In the genomic region with DNA sequence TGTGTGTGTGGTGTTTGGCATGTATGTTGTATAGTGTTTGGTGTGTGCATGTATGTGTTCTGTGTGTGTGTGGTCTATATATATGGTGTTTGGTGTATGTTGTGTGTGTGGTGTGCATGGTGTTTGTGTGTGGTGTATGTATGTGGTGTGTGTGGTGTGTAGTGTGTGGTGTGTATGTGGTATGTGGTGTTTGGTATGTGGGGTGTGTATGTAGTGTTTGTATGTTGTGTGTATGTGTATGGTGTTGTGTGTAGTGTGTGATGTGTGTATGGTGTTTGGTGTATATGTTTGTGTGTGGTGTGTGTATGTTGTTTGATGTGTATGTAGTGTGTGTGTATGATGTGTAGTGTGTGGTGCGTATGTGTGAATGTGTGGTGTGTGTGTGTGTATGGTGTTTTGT, we compare ENCODE assay signal across 28 cellular contexts.
A peak's percentile ranks its signal among the peaks of the same experiment; 100 is the strongest.
DNase-seq lines count a peak whose midpoint lies in the region; ATAC-seq, FAIRE-seq and TF ChIP-seq lines count a peak whose summit lies in the region.
"Had no signal": no experiment of that assay in that cellular context is flagged by ENCODE, and none has a peak within 500 bp of the region (broad histone marks: within the 10 kb centered on the region; RNA-seq: fewer than 3 reads in every experiment).

No MANE protein-coding gene starts in this region.

- no peak overlapping the region for H3K4me3 Mint-ChIP-seq in H9
- H3K4me3 Mint-ChIP-seq: CD14-positive monocyte; CD4-positive, alpha-beta memory T cell; CD4-positive, CD25-positive, alpha-beta regulatory T cell; CD8-positive, alpha-beta memory T cell had no signal

- H3K23me2 ChIP-seq in H9 (ENCODE audit: insufficient read length, low read depth, low read length, poor library complexity, severe bottlenecking): no peaks in the 10 kb centered on the region

- H3K9me1 ChIP-seq in K562 (ENCODE audit: control insufficient read depth, insufficient read depth, low read length): no peaks in the 10 kb centered on the region

- no peak overlapping the region for H4K91ac ChIP-seq in H9 (ENCODE audit: insufficient read length, low read depth, low read length)
- H4K91ac ChIP-seq in neuronal stem cell (ENCODE audit: low read depth, low read length, poor library complexity): peak overlapping the region; percentile 0
- no peak overlapping the region for H4K91ac ChIP-seq in mesenchymal stem cell (ENCODE audit: low read length)

- no peak overlapping the region for H2BK5ac ChIP-seq in H9 (ENCODE audit: insufficient read length, low read length)
- no peak overlapping the region for H2BK5ac ChIP-seq in neuronal stem cell (ENCODE audit: low read length)
- no peak overlapping the region for H2BK5ac ChIP-seq in mesenchymal stem cell (ENCODE audit: low read depth, low read length, poor library complexity, severe bottlenecking)

- no peak for TF ChIP-seq RAD21 in K562 (CRISPR knock-in tag; conservative IDR thresholded peaks at IDR 0.05 in 1 of 2, IDR thresholded peaks at IDR 0.05 in 1 of 2)

- no peaks in the 10 kb centered on the region for H3K9me3 Mint-ChIP-seq in H9
- H3K9me3 Mint-ChIP-seq: CD4-positive, alpha-beta memory T cell; CD4-positive, CD25-positive, alpha-beta regulatory T cell; CD8-positive, alpha-beta memory T cell had no signal

- no peaks in the 10 kb centered on the region for H3K9me3 ChIP-seq in H9 (ENCODE audit: control insufficient read depth, low read depth, low read length)
- no peaks in the 10 kb centered on the region for H3K9me3 ChIP-seq in HEK293 (ENCODE audit: control insufficient read depth, insufficient read depth, low read depth, low read length)
- no peaks in the 10 kb centered on the region; the same call in 1 of the 2 replicates for H3K9me3 ChIP-seq in K562 (replicated peaks; ENCODE audit: control insufficient read depth, insufficient read depth, low read depth, low read length)
- peaks cover 0 to 6% of the 10 kb centered on the region in 2 donors for H3K9me3 ChIP-seq in neuronal stem cell (replicated peaks in 1 of 2; ENCODE audit: control insufficient read depth in 2 of 2, insufficient read depth in 1 of 2, low read depth in 1 of 2, low read length in 2 of 2)
- H3K9me3 ChIP-seq in tibial nerve: no peaks in the 10 kb centered on the region
- H3K9me3 ChIP-seq in mesenchymal stem cell (ENCODE audit: control insufficient read depth, low read length): no peaks in the 10 kb centered on the region
- H3K9me3 ChIP-seq: BE2C, BLaER1 had no signal

- no peaks in the 10 kb centered on the region for H3K4me1 ChIP-seq in H9 (ENCODE audit: insufficient read depth, low read length)
- no peaks in the 10 kb centered on the region for H3K4me1 ChIP-seq in HEK293 (ENCODE audit: control insufficient read depth, insufficient read depth, low read length)
- H3K4me1 ChIP-seq in K562 (replicated peaks in 1 of 2; ENCODE audit: control insufficient read depth in 2 of 2, insufficient read depth in 2 of 2, low read length in 2 of 2): peaks cover 0 to 38% of the 10 kb centered on the region in 2 experiments; a peak in 2 of 5 replicates
- H3K4me1 ChIP-seq in neuronal stem cell (ENCODE audit: control insufficient read depth in 2 of 2, insufficient read depth in 1 of 2, low read depth in 1 of 2, low read length in 2 of 2): peaks cover 5 to 10% of the 10 kb centered on the region in 2 donors
- peaks cover 0 to 7% (median 0%) of the 10 kb centered on the region in 4 donors for H3K4me1 ChIP-seq in tibial nerve
- peaks cover 8% of the 10 kb centered on the region for H3K4me1 ChIP-seq in mesenchymal stem cell (ENCODE audit: control insufficient read depth, insufficient read depth, low read depth, low read length)
- H3K4me1 ChIP-seq: BE2C had no signal

- H2BK12ac ChIP-seq in H9 (ENCODE audit: insufficient read length, low read depth, low read length): no peak overlapping the region
- H2BK12ac ChIP-seq in neuronal stem cell (ENCODE audit: low read length): no peak overlapping the region
- H2BK12ac ChIP-seq in mesenchymal stem cell (ENCODE audit: low read length in 2 of 2): no peak overlapping the region

- in situ Hi-C loops in K562 (cut with MboI): loop anchor here (25.0 kb wide), 1 partner anchor 682 kb away; a partner anchor contains a TSS

- CTCF ChIA-PET in HEK293 (lab: Yijun Ruan, JAX) (interaction anchor here (0.5 to 4.3 kb wide), 12 partner anchors 19 to 243 kb away, joined by 3 to 80 read pairs (median 4); no protein-coding TSS in a partner anchor), K562 (lab: Yijun Ruan, JAX; ENCODE audit: low intra/inter-chr PET ratio) (interaction anchor here (3.1 kb wide), 1 partner anchor 237 kb away, joined by 11 read pairs; no protein-coding TSS in a partner anchor)

- H3K79me1 ChIP-seq in H9 (ENCODE audit: insufficient read depth, low read depth, low read length, poor library complexity, severe bottlenecking) (no peaks in the 10 kb centered on the region), neuronal stem cell (ENCODE audit: low read depth, low read length) (no peaks in the 10 kb centered on the region), mesenchymal stem cell (replicated peaks; ENCODE audit: low read length, poor library complexity, severe bottlenecking) (no peaks in the 10 kb centered on the region)

- peak overlapping the region; percentile 1 for H4K5ac ChIP-seq in H9 (ENCODE audit: insufficient read length, low read depth, low read length)

- H2BK20ac ChIP-seq in H9 (ENCODE audit: low read depth, low read length, poor library complexity, severe bottlenecking): no peak overlapping the region

- H3K4me1 Mint-ChIP-seq in H9: peaks cover 2 to 3% of the 10 kb centered on the region in 2 experiments; a peak in 3 of 4 replicates
- H3K4me1 Mint-ChIP-seq: CD14-positive monocyte; CD4-positive, CD25-positive, alpha-beta regulatory T cell; CD8-positive, alpha-beta memory T cell had no signal

- no peak overlapping the region for H3K4ac ChIP-seq in H9 (ENCODE audit: low read depth, low read length)
- no peak overlapping the region for H3K4ac ChIP-seq in neuronal stem cell (ENCODE audit: low read length)
- no peak overlapping the region for H3K4ac ChIP-seq in mesenchymal stem cell (ENCODE audit: low read depth in 1 of 2, low read length in 2 of 2)

- no peaks in the 10 kb centered on the region for H3K36me3 Mint-ChIP-seq in H9 (ENCODE audit: insufficient read depth in 1 of 3, low read depth in 3 of 3)
- H3K36me3 Mint-ChIP-seq: CD14-positive monocyte; CD4-positive, alpha-beta memory T cell; CD4-positive, CD25-positive, alpha-beta regulatory T cell; CD8-positive, alpha-beta memory T cell had no signal

- POLR2A ChIA-PET in HEK293 (lab: Yijun Ruan, JAX): no interaction called here
- POLR2A ChIA-PET in K562 (lab: Yijun Ruan, JAX): no interaction called here

- H2BK120ac ChIP-seq in H9 (ENCODE audit: low read depth, low read length, poor library complexity, severe bottlenecking): no peak overlapping the region
- no peak overlapping the region for H2BK120ac ChIP-seq in neuronal stem cell (ENCODE audit: low read depth, low read length)
- H2BK120ac ChIP-seq in mesenchymal stem cell (ENCODE audit: low read depth, low read length): no peak overlapping the region

- intact Hi-C loops in K562 (cut with micrococcal nuclease): loop anchor here (10.0 kb wide), 2 partner anchors 100 to 460 kb away; no protein-coding TSS in a partner anchor

- H4K8ac ChIP-seq in H9 (replicated peaks; ENCODE audit: insufficient read length, low read depth, low read length): no peak overlapping the region
- no peak overlapping the region for H4K8ac ChIP-seq in neuronal stem cell (ENCODE audit: low read depth, low read length)
- H4K8ac ChIP-seq in mesenchymal stem cell (ENCODE audit: low read length): no peak overlapping the region

- H3K79me2 ChIP-seq in H9 (ENCODE audit: insufficient read depth, low read length) (no peaks in the 10 kb centered on the region), K562 (ENCODE audit: control insufficient read depth, insufficient read depth, low read length) (no peaks in the 10 kb centered on the region)

- no TSS peak for BruUV-seq in K562 (replicated peaks; lab: Mats Ljungman, UMichigan)

- H3K36me3 ChIP-seq in HEK293 (ENCODE audit: control insufficient read depth in 2 of 2, insufficient read depth in 1 of 2, low read length in 2 of 2): no peaks in the 10 kb centered on the region
- H3K36me3 ChIP-seq in K562 (ENCODE audit: control insufficient read depth, insufficient read depth, low read length): no peaks in the 10 kb centered on the region; the same call in 2 of the 3 replicates
- H3K36me3 ChIP-seq in neuronal stem cell (replicated peaks in 1 of 2; ENCODE audit: control insufficient read depth in 2 of 2, insufficient read depth in 2 of 2, low read length in 2 of 2): peaks cover 0 to 2% of the 10 kb centered on the region in 2 donors
- no peaks in the 10 kb centered on the region for H3K36me3 ChIP-seq in tibial nerve
- no peaks in the 10 kb centered on the region for H3K36me3 ChIP-seq in mesenchymal stem cell (ENCODE audit: control insufficient read depth in 1 of 2, insufficient read depth in 2 of 2, low read depth in 1 of 2, low read length in 2 of 2)
- H3K36me3 ChIP-seq: BE2C, BLaER1 had no signal

- H3K4me3 ChIP-seq in HEK293 (ENCODE audit: low read depth, low read length) (no peak overlapping the region), K562 (no peak overlapping the region), neuronal stem cell (ENCODE audit: low read length in 2 of 2) (peak overlapping the region in 1 of 2 donors; percentile 69), tibial nerve (no peak overlapping the region), mesenchymal stem cell (ENCODE audit: insufficient read depth in 1 of 2, low read depth in 1 of 2, low read length in 2 of 2) (no peak overlapping the region)
- H3K4me3 ChIP-seq: BLaER1, GM12878 had no signal

- no peak overlapping the region for H3K9ac ChIP-seq in H9 (ENCODE audit: extremely low read depth, insufficient read length, low read length)
- H3K9ac ChIP-seq in K562 (ENCODE audit: insufficient read depth in 1 of 2, low read depth in 2 of 2, low read length in 2 of 2): no peak overlapping the region
- H3K9ac ChIP-seq in neuronal stem cell (ENCODE audit: low read depth, low read length, poor library complexity): no peak overlapping the region
- no peak overlapping the region for H3K9ac ChIP-seq in mesenchymal stem cell (ENCODE audit: low read length)
- H3K9ac ChIP-seq: BLaER1 had no signal

- H3K23ac ChIP-seq in H9 (ENCODE audit: insufficient read length, low read depth, low read length) (no peak overlapping the region), neuronal stem cell (ENCODE audit: low read depth, low read length, poor library complexity) (no peak overlapping the region), mesenchymal stem cell (ENCODE audit: low read length in 2 of 2) (no peak overlapping the region)

- no peak for DNase-seq in H9
- DNase-seq in K562 (ENCODE audit: extremely low read depth in 1 of 4, low spot score in 3 of 4): no peak
- DNase-seq in neuronal stem cell (ENCODE audit: low spot score): no peak
- DNase-seq in tibial nerve (ENCODE audit: low spot score in 2 of 2): no peak
- no peak for DNase-seq in mesenchymal stem cell
- DNase-seq: 8988T; ACHN; BE2C; C1 segment of cervical spinal cord; CD4-positive, alpha-beta memory T cell; CD4-positive, CD25-positive, alpha-beta regulatory T cell; CD8-positive, alpha-beta memory T cell; COR-L47; DMS 273 treated with DMSO at 0.1 percent for 48 hours; DMS153; DMS79; DND-41; EL; GDM1 had no signal

- no peak overlapping the region for H3T11ph ChIP-seq in H9 (ENCODE audit: low read length)

- H3K56ac ChIP-seq in H9 (ENCODE audit: insufficient read length, low read depth, low read length): no peak overlapping the region

- H2BK15ac ChIP-seq in H9 (ENCODE audit: low read depth, low read length) (no peak overlapping the region), neuronal stem cell (ENCODE audit: low read length) (no peak overlapping the region), mesenchymal stem cell (ENCODE audit: low read depth, poor library complexity, severe bottlenecking) (no peak overlapping the region)

- H4K20me1 ChIP-seq in H9 (ENCODE audit: control insufficient read depth, insufficient read depth, insufficient read length): no peaks in the 10 kb centered on the region
- H4K20me1 ChIP-seq in K562 (replicated peaks; ENCODE audit: control insufficient read depth, insufficient read depth, low read length): peaks cover 4% of the 10 kb centered on the region
- H4K20me1 ChIP-seq: BLaER1 had no signal

- H3K4me2 ChIP-seq in H9 (ENCODE audit: insufficient read depth, insufficient read length, low read length): no peak overlapping the region
- H3K4me2 ChIP-seq in K562 (ENCODE audit: insufficient read depth, low read length): no peak overlapping the region
- no peak overlapping the region for H3K4me2 ChIP-seq in neuronal stem cell (ENCODE audit: insufficient read depth, low read length, poor library complexity, severe bottlenecking)
- no peak overlapping the region for H3K4me2 ChIP-seq in mesenchymal stem cell (ENCODE audit: low read length, poor library complexity, severe bottlenecking)

- H3K14ac ChIP-seq in H9 (ENCODE audit: insufficient read depth, low read length) (no peak overlapping the region), neuronal stem cell (ENCODE audit: low read length) (no peak overlapping the region), mesenchymal stem cell (ENCODE audit: low read length in 2 of 2) (no peak overlapping the region)

- H3K18ac ChIP-seq in H9 (ENCODE audit: insufficient read length, low read depth, low read length) (no peak overlapping the region), neuronal stem cell (ENCODE audit: low read length) (no peak overlapping the region), mesenchymal stem cell (ENCODE audit: low read depth in 1 of 2, low read length in 2 of 2) (no peak overlapping the region)

- no peaks in the 10 kb centered on the region for H3K27me3 Mint-ChIP-seq in H9 (ENCODE audit: low read depth)
- H3K27me3 Mint-ChIP-seq: CD4-positive, alpha-beta memory T cell; CD4-positive, CD25-positive, alpha-beta regulatory T cell had no signal

- no peak for ATAC-seq in K562
- ATAC-seq in GM21367 (IDR thresholded peaks at IDR 0.05; ENCODE audit: unreplicated experiment): no peak
- no peak for ATAC-seq in GM18505 (IDR thresholded peaks at IDR 0.05; ENCODE audit: unreplicated experiment)

- TF ChIP-seq EP300 in K562 (IDR thresholded peaks at IDR 0.05; ENCODE audit: low read length): no peak
- TF ChIP-seq EP300 in tibial nerve (IDR thresholded peaks at IDR 0.05): no peak

- no peak overlapping the region for H3K27ac ChIP-seq in H9 (ENCODE audit: insufficient read length, low read depth, low read length)
- no peak overlapping the region for H3K27ac ChIP-seq in HEK293 (ENCODE audit: extremely low read depth, low read depth, low read length)
- no peak overlapping the region for H3K27ac ChIP-seq in K562 (ENCODE audit: extremely low read depth, low read depth, low read length)
- no peak overlapping the region for H3K27ac ChIP-seq in neuronal stem cell (replicated peaks; ENCODE audit: low read length)
- no peak overlapping the region for H3K27ac ChIP-seq in tibial nerve
- no peak overlapping the region for H3K27ac ChIP-seq in mesenchymal stem cell (ENCODE audit: low read length, poor library complexity, severe bottlenecking)

- TF ChIP-seq CTCF in H9 (conservative IDR thresholded peaks at IDR 0.05): no peak
- TF ChIP-seq CTCF in HEK293 (tag by site-specific recombination; IDR thresholded peaks at IDR 0.05): no peak
- TF ChIP-seq CTCF in K562 (IDR thresholded peaks at IDR 0.05 in 2 of 3, conservative IDR thresholded peaks at IDR 0.05 in 1 of 3; ENCODE audit: insufficient read depth in 2 of 3, low read depth in 1 of 3, low read length in 3 of 3): no peak
- no peak for TF ChIP-seq CTCF in tibial nerve (IDR thresholded peaks at IDR 0.05)

- TF ChIP-seq POLR2A in K562 (conservative IDR thresholded peaks at IDR 0.05) (no peak), tibial nerve (IDR thresholded peaks at IDR 0.05) (no peak), GM18505 (IDR thresholded peaks at IDR 0.05; ENCODE audit: borderline replicate concordance, extremely low read depth, insufficient read depth, insufficient read length) (no peak)

- 100% methylated on average over 1 of the region's 1 CpG for WGBS in H9 (ENCODE audit: extremely low coverage, insufficient read length, low lambda C conversion rate)
- WGBS in K562 (ENCODE audit: insufficient coverage, low coverage, missing lambda C conversion rate): 25% methylated on average over 1 of the region's 1 CpG
- WGBS in neuronal stem cell (ENCODE audit: extremely low coverage in 2 of 2, insufficient read length in 2 of 2, insufficient replicate concordance in 1 of 2), 2 donors: 100% methylated on average over 1 of the region's 1 CpG
- WGBS in tibial nerve, 2 donors: 79 to 100% methylated on average over 1 of the region's 1 CpG
- 91% methylated on average over 1 of the region's 1 CpG for WGBS in mesenchymal stem cell

- H2AK5ac ChIP-seq in H9 (ENCODE audit: insufficient read length, low read length) (no peak overlapping the region), neuronal stem cell (ENCODE audit: low read depth, low read length) (no peak overlapping the region), mesenchymal stem cell (ENCODE audit: low read length, severe bottlenecking) (no peak overlapping the region)

- no peak for FAIRE-seq in K562 (lab: Jason Lieb, UNC)
- FAIRE-seq: A204.1, GM12878, GM12892, GM19239 had no signal

- H3K27me3 ChIP-seq in H9 (ENCODE audit: insufficient read depth, low read length) (no peaks in the 10 kb centered on the region), K562 (ENCODE audit: control insufficient read depth in 2 of 2, insufficient read depth in 2 of 2, low read length in 2 of 2) (peaks cover 0 to 23% of the 10 kb centered on the region in 2 experiments; a peak in 3 of 5 replicates), neuronal stem cell (ENCODE audit: control insufficient read depth in 3 of 3, insufficient read depth in 3 of 3, low read depth in 1 of 3, low read length in 3 of 3) (peaks cover 0 to 18% (median 0%) of the 10 kb centered on the region in 3 experiments), tibial nerve (peaks cover 0 to 8% of the 10 kb centered on the region in 2 donors), mesenchymal stem cell (ENCODE audit: control insufficient read depth in 1 of 2, insufficient read depth in 1 of 2, low read length in 2 of 2) (peaks cover 28 to 41% of the 10 kb centered on the region in 2 experiments)
- H3K27me3 ChIP-seq: BE2C, BLaER1 had no signal

- H2AFZ ChIP-seq in H9 (ENCODE audit: low read length) (no peak overlapping the region), K562 (ENCODE audit: low read depth, low read length) (no peak overlapping the region), neuronal stem cell (ENCODE audit: low read length) (no peak overlapping the region), mesenchymal stem cell (ENCODE audit: low read depth, low read length) (no peak overlapping the region)

- no peak overlapping the region for H3K27ac Mint-ChIP-seq in H9
- H3K27ac Mint-ChIP-seq: CD14-positive monocyte; CD4-positive, alpha-beta memory T cell; CD4-positive, CD25-positive, alpha-beta regulatory T cell; CD8-positive, alpha-beta memory T cell had no signal
